In genomic region chr7:43585521-43585920, GRCh38 we compare ENCODE assay signal across 9 cellular contexts. TPM values are rescaled to one million over a fixed set of nuclear protein-coding genes. Genes with fewer than 3 reads are reported as not detected.
A peak's percentile ranks its signal among the peaks of the same experiment; 100 is the strongest.
DNase-seq lines count a peak whose midpoint lies in the region; ATAC-seq, FAIRE-seq and TF ChIP-seq lines count a peak whose summit lies in the region.
"Had no signal": no experiment of that assay in that cellular context is flagged by ENCODE, and none has a peak within 500 bp of the region (broad histone marks: within the 10 kb centered on the region; RNA-seq: fewer than 3 reads in every experiment).

No MANE protein-coding gene starts in this region.

- no peak overlapping the region for H3K4ac ChIP-seq in H9 (ENCODE audit: low read depth, low read length)

- no peak overlapping the region for H4K8ac ChIP-seq in H9 (replicated peaks; ENCODE audit: insufficient read length, low read depth, low read length)

- H4K91ac ChIP-seq in H9 (ENCODE audit: insufficient read length, low read depth, low read length), result no peak overlapping the region

- no peak for TF ChIP-seq POLR2A in K562 (conservative IDR thresholded peaks at IDR 0.05)

- TF ChIP-seq CTCF in Calu3 (IDR thresholded peaks at IDR 0.05; ENCODE audit: unreplicated experiment), result no peak
- TF ChIP-seq CTCF in K562 (IDR thresholded peaks at IDR 0.05 in 2 of 3, conservative IDR thresholded peaks at IDR 0.05 in 1 of 3; ENCODE audit: insufficient read depth in 2 of 3, low read depth in 1 of 3, low read length in 3 of 3), result no peak
- TF ChIP-seq CTCF in neural crest cell (conservative IDR thresholded peaks at IDR 0.05), result no peak
- no peak for TF ChIP-seq CTCF in H9 (conservative IDR thresholded peaks at IDR 0.05)

- no peak overlapping the region for H2BK5ac ChIP-seq in H9 (ENCODE audit: insufficient read length, low read length)

- H3K4me1 Mint-ChIP-seq in Calu3 (ENCODE audit: low read depth, unreplicated experiment), result peaks cover 38% of the 10 kb centered on the region
- H3K4me1 Mint-ChIP-seq in neural crest cell, result peaks cover 21% of the 10 kb centered on the region
- H3K4me1 Mint-ChIP-seq in H9, result peaks cover 29 to 34% of the 10 kb centered on the region in 2 experiments

- no peak overlapping the region for H3K23ac ChIP-seq in H9 (ENCODE audit: insufficient read length, low read depth, low read length)

- peak overlapping the region; percentile 86 for H3K27ac Mint-ChIP-seq in Calu3 (ENCODE audit: unreplicated experiment)
- H3K27ac Mint-ChIP-seq in neural crest cell (ENCODE audit: unreplicated experiment), result no peak overlapping the region
- no peak overlapping the region for H3K27ac Mint-ChIP-seq in H9

- no peak overlapping the region for H3K4me2 ChIP-seq in K562 (ENCODE audit: insufficient read depth, low read length)
- H3K4me2 ChIP-seq in H9 (ENCODE audit: insufficient read depth, insufficient read length, low read length), result no peak overlapping the region

- no peaks in the 10 kb centered on the region for H3K79me1 ChIP-seq in H9 (ENCODE audit: insufficient read depth, low read depth, low read length, poor library complexity, severe bottlenecking)

- no peaks in the 10 kb centered on the region; a peak in 1 of 5 replicates for H3K27me3 ChIP-seq in K562 (ENCODE audit: control insufficient read depth in 2 of 2, insufficient read depth in 2 of 2, low read length in 2 of 2)
- H3K27me3 ChIP-seq in H9 (ENCODE audit: insufficient read depth, low read length), result no peaks in the 10 kb centered on the region; the same call in 1 of the 2 replicates
- H3K27me3 ChIP-seq: testis had no signal

- CTCF ChIA-PET in Calu3 (lab: Charles Lee), result interaction anchor here (0.8 to 4.7 kb wide), 3 partner anchors 34 to 114 kb away, joined by 3 to 201 read pairs (median 7); no protein-coding TSS in a partner anchor
- CTCF ChIA-PET in K562 (lab: Yijun Ruan, JAX; ENCODE audit: low intra/inter-chr PET ratio), result interaction anchor here (1.2 kb wide), 1 partner anchor 253 kb away, joined by 4 read pairs; no protein-coding TSS in a partner anchor

- no peak for TF ChIP-seq EP300 in K562 (IDR thresholded peaks at IDR 0.05; ENCODE audit: low read length)

- H3K4me3 Mint-ChIP-seq in Calu3 (ENCODE audit: low read depth, unreplicated experiment) (peak overlapping the region; percentile 92), neural crest cell (peak overlapping the region; percentile 80), H9 (no peak overlapping the region)

- no peaks in the 10 kb centered on the region for H3K36me3 ChIP-seq in K562 (ENCODE audit: control insufficient read depth, insufficient read depth, low read length)

- H4K5ac ChIP-seq in H9 (ENCODE audit: insufficient read length, low read depth, low read length), result no peak overlapping the region

- no peak overlapping the region for H2BK12ac ChIP-seq in H9 (ENCODE audit: insufficient read length, low read depth, low read length)

- peaks cover 60% of the 10 kb centered on the region for H3K79me2 ChIP-seq in K562 (ENCODE audit: control insufficient read depth, insufficient read depth, low read length)
- peaks cover 2% of the 10 kb centered on the region; the same call in 1 of the 2 replicates for H3K79me2 ChIP-seq in H9 (ENCODE audit: insufficient read depth, low read length)

- H4K20me1 ChIP-seq in K562 (replicated peaks; ENCODE audit: control insufficient read depth, insufficient read depth, low read length) (0 out of 2 replicates have a peak, but pooled peaks cover 4% of the 10 kb centered on the region), H9 (ENCODE audit: control insufficient read depth, insufficient read depth, insufficient read length) (no peaks in the 10 kb centered on the region)

- DNase-seq in Calu3 (no peak), NAMALWA (ENCODE audit: low spot score) (peak; percentile 77), K562 (ENCODE audit: extremely low read depth in 1 of 4, low spot score in 3 of 4) (no peak), neural crest cell (ENCODE audit: low read depth, low spot score) (no peak), iPS-NIHi11 (ENCODE audit: low spot score) (no peak), cortex of kidney (lab: John Stamatoyannopoulos, UW) (no peak), H9 (no peak)
- DNase-seq: testis had no signal

- H3K27ac ChIP-seq in K562 (ENCODE audit: extremely low read depth, low read depth, low read length) (no peak overlapping the region), H9 (ENCODE audit: insufficient read length, low read depth, low read length) (no peak overlapping the region)
- H3K27ac ChIP-seq: testis had no signal

- ATAC-seq in K562 (no peak), GM19395 (IDR thresholded peaks at IDR 0.05; ENCODE audit: unreplicated experiment) (no peak)

- peaks cover 12% of the 10 kb centered on the region for H3K23me2 ChIP-seq in H9 (ENCODE audit: insufficient read length, low read depth, low read length, poor library complexity, severe bottlenecking)

- H3K27me3 Mint-ChIP-seq in Calu3 (ENCODE audit: unreplicated experiment) (no peaks in the 10 kb centered on the region), neural crest cell (ENCODE audit: low read depth) (peaks cover 24% of the 10 kb centered on the region), H9 (ENCODE audit: low read depth) (peaks cover 11% of the 10 kb centered on the region)

- H3T11ph ChIP-seq in H9 (ENCODE audit: low read length), result no peak overlapping the region

- no peak overlapping the region for H2BK15ac ChIP-seq in H9 (ENCODE audit: low read depth, low read length)

- no peak overlapping the region for H3K18ac ChIP-seq in H9 (ENCODE audit: insufficient read length, low read depth, low read length)

- H3K36me3 Mint-ChIP-seq in Calu3 (ENCODE audit: insufficient read depth, unreplicated experiment) (peaks cover 45% of the 10 kb centered on the region), neural crest cell (ENCODE audit: low read depth) (no peaks in the 10 kb centered on the region), H9 (ENCODE audit: insufficient read depth in 1 of 3, low read depth in 3 of 3) (no peaks in the 10 kb centered on the region; a peak in 1 of 7 replicates)

- H3K9ac ChIP-seq in K562 (ENCODE audit: insufficient read depth in 1 of 2, low read depth in 2 of 2, low read length in 2 of 2), result no peak overlapping the region
- no peak overlapping the region for H3K9ac ChIP-seq in H9 (ENCODE audit: extremely low read depth, insufficient read length, low read length)

- H3K9me3 ChIP-seq in K562 (replicated peaks; ENCODE audit: control insufficient read depth, insufficient read depth, low read depth, low read length) (no peaks in the 10 kb centered on the region), H9 (ENCODE audit: control insufficient read depth, low read depth, low read length) (no peaks in the 10 kb centered on the region)
- H3K9me3 ChIP-seq: testis had no signal

- TF ChIP-seq RAD21 in K562 (CRISPR knock-in tag; conservative IDR thresholded peaks at IDR 0.05 in 1 of 2, IDR thresholded peaks at IDR 0.05 in 1 of 2), result no peak

- H3K4me1 ChIP-seq in K562 (replicated peaks in 1 of 2; ENCODE audit: control insufficient read depth in 2 of 2, insufficient read depth in 2 of 2, low read length in 2 of 2), result peaks cover 7 to 10% of the 10 kb centered on the region in 2 experiments; a peak in 4 of 5 replicates
- H3K4me1 ChIP-seq in H9 (ENCODE audit: insufficient read depth, low read length), result peaks cover 5% of the 10 kb centered on the region; the same call in 1 of the 2 replicates

- H3K14ac ChIP-seq in H9 (ENCODE audit: insufficient read depth, low read length), result no peak overlapping the region

- POLR2A ChIA-PET in K562 (lab: Yijun Ruan, JAX), result interaction anchor here (0.7 to 2.4 kb wide), 2 partner anchors 17 to 36 kb away, joined by 3 to 5 read pairs; no protein-coding TSS in a partner anchor

- FAIRE-seq in K562 (lab: Jason Lieb, UNC), result no peak

- BruUV-seq in Calu3 (replicated peaks; lab: Mats Ljungman, UMichigan) (no TSS peak), K562 (replicated peaks; lab: Mats Ljungman, UMichigan) (no TSS peak)

- intact Hi-C loops in Calu3 (cut with micrococcal nuclease; ENCODE audit: unreplicated experiment) (loop anchor here (2.0 kb wide), 1 partner anchor 41 kb away; no protein-coding TSS in a partner anchor), K562 (cut with micrococcal nuclease) (loop anchor here (10.0 kb wide), 1 partner anchor 369 kb away; no protein-coding TSS in a partner anchor)

- H2AFZ ChIP-seq in K562 (ENCODE audit: low read depth, low read length), result no peak overlapping the region
- H2AFZ ChIP-seq in H9 (ENCODE audit: low read length), result no peak overlapping the region

- H2BK120ac ChIP-seq in H9 (ENCODE audit: low read depth, low read length, poor library complexity, severe bottlenecking), result no peak overlapping the region

- no peak overlapping the region for H3K56ac ChIP-seq in H9 (ENCODE audit: insufficient read length, low read depth, low read length)

- in situ Hi-C loops in K562 (cut with MboI), result loop anchor here (10.0 kb wide), 1 partner anchor 249 kb away; no protein-coding TSS in a partner anchor

- no peak overlapping the region for H2BK20ac ChIP-seq in H9 (ENCODE audit: low read depth, low read length, poor library complexity, severe bottlenecking)

- 66% methylated on average over 2 of the region's 2 CpGs for WGBS in K562 (ENCODE audit: insufficient coverage, low coverage, missing lambda C conversion rate)
- no CpG with 5 or more reads among the region's 2 CpGs for WGBS in H9 (ENCODE audit: extremely low coverage, insufficient read length, low lambda C conversion rate)

- H3K9me3 Mint-ChIP-seq in Calu3 (ENCODE audit: low read depth, unreplicated experiment), result no peaks in the 10 kb centered on the region
- H3K9me3 Mint-ChIP-seq in neural crest cell, result no peaks in the 10 kb centered on the region
- no peaks in the 10 kb centered on the region; a peak in 1 of 5 replicates for H3K9me3 Mint-ChIP-seq in H9

- no peak overlapping the region for H3K4me3 ChIP-seq in K562
- H3K4me3 ChIP-seq: testis had no signal

- H2AK5ac ChIP-seq in H9 (ENCODE audit: insufficient read length, low read length), result no peak overlapping the region

- no peaks in the 10 kb centered on the region for H3K9me1 ChIP-seq in K562 (ENCODE audit: control insufficient read depth, insufficient read depth, low read length)

RNA-seq across cellular contexts. Expression of gene STK17A, which starts 2.6 kb away (rescaled TPM):
- total RNA-seq in Calu3 (2022) (35.9 and 53.5 TPM in 2 replicates), K562 (2014; rRNA removed) (13.1 and 13.8 TPM in 2 replicates), K562 (2014; rRNA removed; fragmentation: Illumina TruSeq; extraction: Trizol) (16.3 and 19.5 TPM in 2 replicates), K562 (2015; rRNA removed; fragmentation: Illumina TruSeq; extraction: Trizol) (13.4 and 14.2 TPM in 2 replicates), K562 (2021) (12.3 and 13.7 TPM in 2 replicates), neural crest cell (6.3 and 7.1 TPM in 2 replicates), H9 (2021) (9.3 and 9.8 TPM in 2 replicates)
- total RNA-seq in K562 (2011; cell fraction: chromatin; rRNA removed; ENCODE audit: low replicate concordance), result 5.0 and 18.0 TPM in 2 replicates
- 3.5 and 4.2 TPM in 2 replicates for total RNA-seq in K562 (2011; cell fraction: nucleolus; rRNA removed)
- total RNA-seq in K562 (2011; cell fraction: nucleoplasm; rRNA removed), result 8.7 and 17.8 TPM in 2 replicates
- polyA plus RNA-seq in K562 (2011; rRNA removed) (6.7 and 11.5 TPM in 2 replicates), K562 (2014; fragmentation: Illumina TruSeq; extraction: Trizol) (12.3 and 14.6 TPM in 2 replicates), K562 (2014; fragmentation: Nextera tagmentation; extraction: Ambion mirVana) (1 to 10 TPM; 3.4 to 3.5 TPM), K562 (2014; rRNA removed) (10.1 and 13.2 TPM in 2 replicates)
- polyA plus RNA-seq in K562 (2011; cell fraction: cytosol; rRNA removed), result 2.1 and 2.4 TPM in 2 replicates
- polyA plus RNA-seq in K562 (2011; cell fraction: nucleus; rRNA removed), result 4.0 and 4.7 TPM in 2 replicates
- 11.7 and 13.6 TPM in 2 replicates for polyA plus RNA-seq in K562 (2012)
- 5.5 and 6.4 TPM in 2 replicates for polyA minus RNA-seq in K562 (2011; rRNA and poly(A)+ RNA removed)
- polyA minus RNA-seq in K562 (2011; cell fraction: cytosol; rRNA and poly(A)+ RNA removed), result 3.1 and 3.6 TPM in 2 replicates
- 4.2 and 4.3 TPM in 2 replicates for polyA minus RNA-seq in K562 (2011; cell fraction: nucleus; rRNA and poly(A)+ RNA removed)

Comparison
In these comparisons a context has a peak if more than half of its experiments do, and no peak if none do; other contexts are left out.
1. H3K4me3 Mint-ChIP-seq: peak in Calu3 (single experiment) and neural crest cell (single experiment); none in H9 (0 of 2).